ENCODE assay signal across 1 cellular context in the genomic region with DNA sequence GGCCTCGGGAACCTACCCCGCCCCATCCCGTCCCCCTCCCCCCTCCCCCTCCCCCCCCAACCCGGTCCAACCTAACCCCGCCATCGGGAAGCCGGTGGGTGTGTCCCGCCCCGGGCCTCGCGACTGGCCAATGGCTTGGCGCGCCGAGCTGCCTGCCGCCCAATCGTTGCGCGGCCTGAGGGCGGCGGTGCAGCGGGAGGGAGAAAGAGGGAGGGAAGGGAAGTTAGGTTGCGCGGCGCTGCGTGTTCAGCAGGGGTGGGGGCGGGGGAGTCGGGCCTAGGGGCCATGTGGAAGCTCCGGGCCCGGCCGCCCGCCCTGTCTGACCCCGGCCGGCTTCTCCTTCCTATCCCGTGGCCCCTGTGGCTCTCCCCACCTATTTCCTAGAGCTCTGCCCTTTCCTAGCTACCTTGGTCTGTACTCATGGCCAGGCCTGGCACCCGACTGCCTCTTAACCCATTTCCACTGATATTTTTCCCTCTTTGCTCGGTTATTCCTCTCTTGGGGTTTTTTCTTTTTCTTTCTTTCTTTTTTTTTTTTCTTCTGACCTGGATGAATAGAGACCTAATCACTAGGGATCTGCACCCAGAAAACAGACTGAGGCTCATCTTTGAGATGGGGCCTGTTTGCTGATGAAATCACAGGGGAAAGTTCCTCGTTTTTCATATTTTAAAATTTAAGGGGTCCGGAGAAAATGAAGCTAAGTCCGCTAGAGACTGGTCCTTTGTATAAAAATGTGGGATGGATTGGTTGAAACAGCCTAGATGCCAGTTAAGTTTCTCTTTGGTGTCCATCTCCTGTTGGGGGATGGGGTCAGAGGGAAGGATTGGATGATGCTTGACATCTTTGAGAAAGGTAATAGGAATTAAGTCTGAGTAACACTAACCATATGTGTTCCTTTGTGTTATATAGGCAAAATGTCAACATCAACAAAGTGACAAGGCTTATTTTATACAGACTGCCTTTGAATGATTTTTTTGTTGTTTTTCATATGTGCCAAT.
TF ChIP-seq lines count a peak whose summit lies in the region.

No MANE protein-coding gene starts in this region.

TF ChIP-seq in HepG2, 621 proteins besides CTCF, POLR2A, EP300 and RAD21 (continued from another document and continues in another):
- TF ChIP-seq, protein P1, sequence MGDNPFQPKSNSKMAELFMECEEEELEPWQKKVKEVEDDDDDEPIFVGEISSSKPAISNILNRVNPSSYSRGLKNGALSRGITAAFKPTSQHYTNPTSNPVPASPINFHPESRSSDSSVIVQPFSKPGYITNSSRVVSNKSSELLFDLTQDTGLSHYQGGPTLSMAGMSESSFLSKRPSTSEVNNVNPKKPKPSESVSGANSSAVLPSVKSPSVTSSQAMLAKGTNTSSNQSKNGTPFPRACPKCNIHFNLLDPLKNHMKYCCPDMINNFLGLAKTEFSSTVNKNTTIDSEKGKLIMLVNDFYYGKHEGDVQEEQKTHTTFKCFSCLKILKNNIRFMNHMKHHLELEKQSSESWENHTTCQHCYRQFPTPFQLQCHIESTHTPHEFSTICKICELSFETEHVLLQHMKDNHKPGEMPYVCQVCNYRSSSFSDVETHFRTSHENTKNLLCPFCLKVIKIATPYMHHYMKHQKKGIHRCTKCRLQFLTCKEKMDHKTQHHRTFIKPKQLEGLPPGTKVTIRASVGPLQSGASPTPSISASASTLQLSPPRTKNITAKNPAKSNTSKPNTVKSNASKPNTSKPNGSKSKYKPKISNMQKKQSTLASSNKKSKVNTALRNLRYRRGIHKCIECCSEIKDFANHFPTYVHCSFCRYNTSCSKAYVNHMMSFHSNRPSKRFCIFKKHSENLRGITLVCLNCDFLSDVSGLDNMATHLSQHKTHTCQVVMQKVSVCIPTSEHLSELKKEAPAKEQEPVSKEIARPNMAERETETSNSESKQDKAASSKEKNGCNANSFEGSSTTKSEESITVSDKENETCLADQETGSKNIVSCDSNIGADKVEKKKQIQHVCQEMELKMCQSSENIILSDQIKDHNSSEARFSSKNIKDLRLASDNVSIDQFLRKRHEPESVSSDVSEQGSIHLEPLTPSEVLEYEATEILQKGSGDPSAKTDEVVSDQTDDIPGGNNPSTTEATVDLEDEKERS (CRISPR knock-in tag; IDR thresholded peaks at IDR 0.05) = peak; percentile 78
- TF ChIP-seq, protein P2, sequence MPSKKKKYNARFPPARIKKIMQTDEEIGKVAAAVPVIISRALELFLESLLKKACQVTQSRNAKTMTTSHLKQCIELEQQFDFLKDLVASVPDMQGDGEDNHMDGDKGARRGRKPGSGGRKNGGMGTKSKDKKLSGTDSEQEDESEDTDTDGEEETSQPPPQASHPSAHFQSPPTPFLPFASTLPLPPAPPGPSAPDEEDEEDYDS (CRISPR knock-in tag; IDR thresholded peaks at IDR 0.05) = 0 out of 2 replicates have a peak, but pooled peaks have one; percentile 26
- peak; percentile 53; the same call in 1 of the 2 replicates for TF ChIP-seq ZNF563 (CRISPR knock-in tag; IDR thresholded peaks at IDR 0.05)
- 0 out of 2 replicates have a peak, but pooled peaks have one; percentile 34 for TF ChIP-seq ZNF430 (CRISPR knock-in tag; IDR thresholded peaks at IDR 0.05)
- TF ChIP-seq, protein P3, sequence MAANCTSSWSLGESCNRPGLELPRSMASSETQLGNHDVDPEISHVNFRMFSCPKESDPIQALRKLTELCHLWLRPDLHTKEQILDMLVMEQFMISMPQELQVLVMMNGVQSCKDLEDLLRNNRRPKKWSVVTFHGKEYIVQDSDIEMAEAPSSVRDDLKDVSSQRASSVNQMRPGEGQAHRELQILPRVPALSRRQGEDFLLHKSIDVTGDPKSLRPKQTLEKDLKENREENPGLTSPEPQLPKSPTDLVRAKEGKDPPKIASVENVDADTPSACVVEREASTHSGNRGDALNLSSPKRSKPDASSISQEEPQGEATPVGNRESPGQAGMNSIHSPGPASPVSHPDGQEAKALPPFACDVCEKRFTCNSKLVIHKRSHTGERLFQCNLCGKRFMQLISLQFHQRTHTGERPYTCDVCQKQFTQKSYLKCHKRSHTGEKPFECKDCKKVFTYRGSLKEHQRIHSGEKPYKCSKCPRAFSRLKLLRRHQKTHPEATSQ (CRISPR knock-in tag; IDR thresholded peaks at IDR 0.05; ENCODE audit: borderline replicate concordance) = 0 out of 2 replicates have a peak, but pooled peaks have one; percentile 42
- TF ChIP-seq HOXA5 (CRISPR knock-in tag; IDR thresholded peaks at IDR 0.05) = peak; percentile 63
- peak; percentile 57 for TF ChIP-seq GABPA (IDR thresholded peaks at IDR 0.05; ENCODE audit: low read depth, low read length)
- peak; percentile 56; the same call in 1 of the 2 replicates for TF ChIP-seq GABPA (CRISPR knock-in tag; IDR thresholded peaks at IDR 0.05; ENCODE audit: low read depth)
- TF ChIP-seq ZNF337 (CRISPR knock-in tag; IDR thresholded peaks at IDR 0.05; ENCODE audit: borderline replicate concordance, low read depth) = 0 out of 2 replicates have a peak, but pooled peaks have one; percentile 27
- peak; percentile 83 for TF ChIP-seq PHF21A (CRISPR knock-in tag; IDR thresholded peaks at IDR 0.05)
- 0 out of 2 replicates have a peak, but pooled peaks have one; percentile 17 for TF ChIP-seq FOXC1 (CRISPR knock-in tag; IDR thresholded peaks at IDR 0.05; ENCODE audit: borderline replicate concordance)
- TF ChIP-seq PRPF4 (IDR thresholded peaks at IDR 0.05; ENCODE audit: low read depth, low read length, poor library complexity, severe bottlenecking) = peak; percentile 14
- peak; percentile 75 for TF ChIP-seq FOXK1 (CRISPR knock-in tag; IDR thresholded peaks at IDR 0.05; ENCODE audit: borderline replicate concordance, low read depth)
- peak; percentile 65; the same call in 1 of the 2 replicates for TF ChIP-seq NKX3-1 (CRISPR knock-in tag; IDR thresholded peaks at IDR 0.05)
- peak; percentile 76 for TF ChIP-seq ZMYM4 (CRISPR knock-in tag; IDR thresholded peaks at IDR 0.05)
- 0 out of 2 replicates have a peak, but pooled peaks have one; percentile 6 for TF ChIP-seq SNAPC2 (CRISPR knock-in tag; IDR thresholded peaks at IDR 0.05)
- TF ChIP-seq SRSF1 (optimal IDR thresholded peaks at IDR 0.05; ENCODE audit: low read depth, low read length) = no peak
- TF ChIP-seq, protein P4, sequence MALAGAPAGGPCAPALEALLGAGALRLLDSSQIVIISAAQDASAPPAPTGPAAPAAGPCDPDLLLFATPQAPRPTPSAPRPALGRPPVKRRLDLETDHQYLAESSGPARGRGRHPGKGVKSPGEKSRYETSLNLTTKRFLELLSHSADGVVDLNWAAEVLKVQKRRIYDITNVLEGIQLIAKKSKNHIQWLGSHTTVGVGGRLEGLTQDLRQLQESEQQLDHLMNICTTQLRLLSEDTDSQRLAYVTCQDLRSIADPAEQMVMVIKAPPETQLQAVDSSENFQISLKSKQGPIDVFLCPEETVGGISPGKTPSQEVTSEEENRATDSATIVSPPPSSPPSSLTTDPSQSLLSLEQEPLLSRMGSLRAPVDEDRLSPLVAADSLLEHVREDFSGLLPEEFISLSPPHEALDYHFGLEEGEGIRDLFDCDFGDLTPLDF (CRISPR knock-in tag; IDR thresholded peaks at IDR 0.05) = 0 out of 2 replicates have a peak, but pooled peaks have one; percentile 25
- TF ChIP-seq ISX (CRISPR knock-in tag; conservative IDR thresholded peaks at IDR 0.05) = peak; percentile 48; the same call in 1 of the 2 replicates
- peak; percentile 80 for TF ChIP-seq YEATS2 (CRISPR knock-in tag; IDR thresholded peaks at IDR 0.05; ENCODE audit: borderline replicate concordance)
- peak; percentile 52; the same call in 1 of the 2 replicates for TF ChIP-seq KDM4B (CRISPR knock-in tag; IDR thresholded peaks at IDR 0.05)
- TF ChIP-seq REPIN1 (CRISPR knock-in tag; IDR thresholded peaks at IDR 0.05; ENCODE audit: borderline replicate concordance, low read depth) = peak; percentile 67; the same call in 1 of the 2 replicates
- TF ChIP-seq SATB2 (CRISPR knock-in tag; IDR thresholded peaks at IDR 0.05) = no peak
- TF ChIP-seq, protein P5, sequence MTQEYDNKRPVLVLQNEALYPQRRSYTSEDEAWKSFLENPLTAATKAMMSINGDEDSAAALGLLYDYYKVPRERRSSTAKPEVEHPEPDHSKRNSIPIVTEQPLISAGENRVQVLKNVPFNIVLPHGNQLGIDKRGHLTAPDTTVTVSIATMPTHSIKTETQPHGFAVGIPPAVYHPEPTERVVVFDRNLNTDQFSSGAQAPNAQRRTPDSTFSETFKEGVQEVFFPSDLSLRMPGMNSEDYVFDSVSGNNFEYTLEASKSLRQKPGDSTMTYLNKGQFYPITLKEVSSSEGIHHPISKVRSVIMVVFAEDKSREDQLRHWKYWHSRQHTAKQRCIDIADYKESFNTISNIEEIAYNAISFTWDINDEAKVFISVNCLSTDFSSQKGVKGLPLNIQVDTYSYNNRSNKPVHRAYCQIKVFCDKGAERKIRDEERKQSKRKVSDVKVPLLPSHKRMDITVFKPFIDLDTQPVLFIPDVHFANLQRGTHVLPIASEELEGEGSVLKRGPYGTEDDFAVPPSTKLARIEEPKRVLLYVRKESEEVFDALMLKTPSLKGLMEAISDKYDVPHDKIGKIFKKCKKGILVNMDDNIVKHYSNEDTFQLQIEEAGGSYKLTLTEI (CRISPR knock-in tag; conservative IDR thresholded peaks at IDR 0.05) = no peak
- 0 out of 2 replicates have a peak, but pooled peaks have one; percentile 20 for TF ChIP-seq ZNF878 (CRISPR knock-in tag; IDR thresholded peaks at IDR 0.05)
- TF ChIP-seq BRD4 (CRISPR knock-in tag; IDR thresholded peaks at IDR 0.05) = 0 out of 2 replicates have a peak, but pooled peaks have one; percentile 68
- TF ChIP-seq ARNT2 (CRISPR knock-in tag; IDR thresholded peaks at IDR 0.05; ENCODE audit: low read depth) = peak; percentile 80
- peak; percentile 22 for TF ChIP-seq TBL1XR1 (IDR thresholded peaks at IDR 0.05; ENCODE audit: borderline replicate concordance, low read length, partially characterized antibody)
- TF ChIP-seq ZSCAN25 (CRISPR knock-in tag; IDR thresholded peaks at IDR 0.05) = peak; percentile 97
- TF ChIP-seq, protein P6, sequence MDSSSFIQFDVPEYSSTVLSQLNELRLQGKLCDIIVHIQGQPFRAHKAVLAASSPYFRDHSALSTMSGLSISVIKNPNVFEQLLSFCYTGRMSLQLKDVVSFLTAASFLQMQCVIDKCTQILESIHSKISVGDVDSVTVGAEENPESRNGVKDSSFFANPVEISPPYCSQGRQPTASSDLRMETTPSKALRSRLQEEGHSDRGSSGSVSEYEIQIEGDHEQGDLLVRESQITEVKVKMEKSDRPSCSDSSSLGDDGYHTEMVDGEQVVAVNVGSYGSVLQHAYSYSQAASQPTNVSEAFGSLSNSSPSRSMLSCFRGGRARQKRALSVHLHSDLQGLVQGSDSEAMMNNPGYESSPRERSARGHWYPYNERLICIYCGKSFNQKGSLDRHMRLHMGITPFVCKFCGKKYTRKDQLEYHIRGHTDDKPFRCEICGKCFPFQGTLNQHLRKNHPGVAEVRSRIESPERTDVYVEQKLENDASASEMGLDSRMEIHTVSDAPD (CRISPR knock-in tag; IDR thresholded peaks at IDR 0.05) = peak; percentile 48; the same call in 1 of the 2 replicates
- TF ChIP-seq BRCA1 (CRISPR knock-in tag; IDR thresholded peaks at IDR 0.05) = peak; percentile 64; the same call in 1 of the 2 replicates
- no peak for TF ChIP-seq SP1 (IDR thresholded peaks at IDR 0.05)
- TF ChIP-seq SP1 (CRISPR knock-in tag; IDR thresholded peaks at IDR 0.05) = peak; percentile 84
- TF ChIP-seq ZFP90 (CRISPR knock-in tag; IDR thresholded peaks at IDR 0.05; ENCODE audit: borderline replicate concordance) = peak; percentile 41; the same call in 1 of the 2 replicates
- 0 out of 2 replicates have a peak, but pooled peaks have one; percentile 41 for TF ChIP-seq ZNF234 (CRISPR knock-in tag; conservative IDR thresholded peaks at IDR 0.05)
- TF ChIP-seq, protein P7, sequence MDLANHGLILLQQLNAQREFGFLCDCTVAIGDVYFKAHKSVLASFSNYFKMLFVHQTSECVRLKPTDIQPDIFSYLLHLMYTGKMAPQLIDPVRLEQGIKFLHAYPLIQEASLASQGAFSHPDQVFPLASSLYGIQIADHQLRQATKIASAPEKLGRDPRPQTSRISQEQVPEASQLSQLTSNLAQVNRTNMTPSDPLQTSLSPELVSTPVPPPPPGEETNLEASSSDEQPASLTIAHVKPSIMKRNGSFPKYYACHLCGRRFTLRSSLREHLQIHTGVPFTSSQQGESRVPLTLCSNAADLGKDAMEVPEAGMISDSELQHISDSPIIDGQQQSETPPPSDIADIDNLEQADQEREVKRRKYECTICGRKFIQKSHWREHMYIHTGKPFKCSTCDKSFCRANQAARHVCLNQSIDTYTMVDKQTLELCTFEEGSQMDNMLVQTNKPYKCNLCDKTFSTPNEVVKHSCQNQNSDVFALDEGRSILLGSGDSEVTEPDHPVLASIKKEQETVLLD (CRISPR knock-in tag; IDR thresholded peaks at IDR 0.05; ENCODE audit: low read depth) = peak; percentile 86
- peak; percentile 53; the same call in 1 of the 2 replicates for TF ChIP-seq ETV5 (CRISPR knock-in tag; IDR thresholded peaks at IDR 0.05; ENCODE audit: borderline replicate concordance)
- TF ChIP-seq, protein P8, sequence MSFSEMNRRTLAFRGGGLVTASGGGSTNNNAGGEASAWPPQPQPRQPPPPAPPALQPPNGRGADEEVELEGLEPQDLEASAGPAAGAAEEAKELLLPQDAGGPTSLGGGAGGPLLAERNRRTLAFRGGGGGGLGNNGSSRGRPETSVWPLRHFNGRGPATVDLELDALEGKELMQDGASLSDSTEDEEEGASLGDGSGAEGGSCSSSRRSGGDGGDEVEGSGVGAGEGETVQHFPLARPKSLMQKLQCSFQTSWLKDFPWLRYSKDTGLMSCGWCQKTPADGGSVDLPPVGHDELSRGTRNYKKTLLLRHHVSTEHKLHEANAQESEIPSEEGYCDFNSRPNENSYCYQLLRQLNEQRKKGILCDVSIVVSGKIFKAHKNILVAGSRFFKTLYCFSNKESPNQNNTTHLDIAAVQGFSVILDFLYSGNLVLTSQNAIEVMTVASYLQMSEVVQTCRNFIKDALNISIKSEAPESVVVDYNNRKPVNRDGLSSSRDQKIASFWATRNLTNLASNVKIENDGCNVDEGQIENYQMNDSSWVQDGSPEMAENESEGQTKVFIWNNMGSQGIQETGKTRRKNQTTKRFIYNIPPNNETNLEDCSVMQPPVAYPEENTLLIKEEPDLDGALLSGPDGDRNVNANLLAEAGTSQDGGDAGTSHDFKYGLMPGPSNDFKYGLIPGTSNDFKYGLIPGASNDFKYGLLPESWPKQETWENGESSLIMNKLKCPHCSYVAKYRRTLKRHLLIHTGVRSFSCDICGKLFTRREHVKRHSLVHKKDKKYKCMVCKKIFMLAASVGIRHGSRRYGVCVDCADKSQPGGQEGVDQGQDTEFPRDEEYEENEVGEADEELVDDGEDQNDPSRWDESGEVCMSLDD (CRISPR knock-in tag; IDR thresholded peaks at IDR 0.05; ENCODE audit: borderline replicate concordance) = no peak
- TF ChIP-seq, protein P9, sequence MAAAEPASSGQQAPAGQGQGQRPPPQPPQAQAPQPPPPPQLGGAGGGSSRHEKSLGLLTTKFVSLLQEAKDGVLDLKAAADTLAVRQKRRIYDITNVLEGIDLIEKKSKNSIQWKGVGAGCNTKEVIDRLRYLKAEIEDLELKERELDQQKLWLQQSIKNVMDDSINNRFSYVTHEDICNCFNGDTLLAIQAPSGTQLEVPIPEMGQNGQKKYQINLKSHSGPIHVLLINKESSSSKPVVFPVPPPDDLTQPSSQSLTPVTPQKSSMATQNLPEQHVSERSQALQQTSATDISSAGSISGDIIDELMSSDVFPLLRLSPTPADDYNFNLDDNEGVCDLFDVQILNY (CRISPR knock-in tag; conservative IDR thresholded peaks at IDR 0.05) = peak; percentile 70
